11 cellular contexts compared by ENCODE assay signal in the genomic region with DNA sequence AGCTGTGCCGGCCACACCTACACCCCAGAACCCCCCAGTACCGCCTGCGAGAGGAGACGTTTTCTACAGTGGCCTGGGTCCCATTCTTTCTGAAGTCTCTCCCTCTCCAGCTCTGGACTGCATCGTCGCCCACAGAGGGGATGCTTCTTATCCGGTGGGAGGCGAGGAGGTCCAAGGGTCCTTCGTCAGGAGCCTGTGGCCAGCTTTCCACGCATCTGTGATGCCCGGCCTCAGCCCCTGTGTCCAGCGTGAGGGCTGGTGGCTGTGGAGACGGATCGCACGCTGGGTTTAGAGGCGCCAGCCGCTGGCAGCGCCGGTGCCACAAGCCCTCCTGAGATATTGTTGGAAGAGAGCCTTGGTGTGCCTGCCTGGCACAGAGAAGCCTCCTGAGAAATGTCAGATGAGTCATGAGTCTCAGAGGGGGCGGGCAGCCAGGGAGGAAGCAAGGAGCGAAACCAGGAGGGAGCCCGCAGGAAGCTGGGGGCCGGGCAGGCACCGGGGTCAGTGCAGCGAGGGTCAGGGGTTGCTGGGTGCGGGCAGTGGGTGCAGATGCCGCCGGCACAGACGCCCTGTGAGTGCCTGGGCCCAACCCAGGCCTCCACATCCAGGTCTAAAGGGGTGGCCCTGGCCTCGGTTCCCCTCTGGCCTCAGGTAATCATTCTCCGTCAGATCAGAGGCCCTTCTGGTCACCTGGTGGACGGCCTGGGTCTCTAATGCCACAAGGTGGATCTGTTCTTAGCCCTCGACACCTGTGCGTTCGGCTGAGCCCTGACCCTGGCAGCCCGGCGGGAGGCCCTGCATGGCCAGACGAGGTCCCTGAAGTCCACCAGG.
DNase-seq lines count a peak whose midpoint lies in the region; ATAC-seq, FAIRE-seq and TF ChIP-seq lines count a peak whose summit lies in the region.
"Had no signal": no experiment of that assay in that cellular context is flagged by ENCODE, and none has a peak within 500 bp of the region (broad histone marks: within the 10 kb centered on the region; RNA-seq: fewer than 3 reads in every experiment).

No MANE protein-coding gene starts in this region.

- H3K9me3 Mint-ChIP-seq in CD8-positive, alpha-beta T cell, result no peaks in the 10 kb centered on the region

- no peak overlapping the region for H3K4me3 ChIP-seq in stomach
- H3K4me3 ChIP-seq in CD8-positive, alpha-beta T cell (ENCODE audit: low read depth, low read length), result no peak overlapping the region
- H3K4me3 ChIP-seq: cardiac muscle cell, suprapubic skin had no signal

- WGBS in stomach, 5 donors, result 77 to 86% (median 83%) methylated on average over 35 to 38 of the region's 38 CpGs

- no peaks in the 10 kb centered on the region for H3K4me1 ChIP-seq in stomach
- no peaks in the 10 kb centered on the region for H3K4me1 ChIP-seq in CD8-positive, alpha-beta T cell (ENCODE audit: insufficient read depth, low read length)

- no peaks in the 10 kb centered on the region for H3K4me1 Mint-ChIP-seq in CD8-positive, alpha-beta T cell (ENCODE audit: low read depth)

- peak overlapping the region in 1 of 5 donors; percentile 29 for H3K27ac ChIP-seq in stomach
- H3K27ac ChIP-seq in CD8-positive, alpha-beta T cell (ENCODE audit: low read depth, low read length), result no peak overlapping the region
- H3K27ac ChIP-seq: 22Rv1, cardiac muscle cell, suprapubic skin had no signal

- H3K36me3 Mint-ChIP-seq in CD8-positive, alpha-beta T cell, result no peaks in the 10 kb centered on the region

- peaks cover 0 to 4% (median 0%) of the 10 kb centered on the region in 4 donors for H3K9me3 ChIP-seq in stomach
- H3K9me3 ChIP-seq in CD8-positive, alpha-beta T cell (ENCODE audit: low read length), result no peaks in the 10 kb centered on the region
- H3K9me3 ChIP-seq: suprapubic skin had no signal

- ATAC-seq in GM19328 (IDR thresholded peaks at IDR 0.05; ENCODE audit: unreplicated experiment), result no peak
- no peak for ATAC-seq in CD8-positive, alpha-beta T cell

- H3K27me3 ChIP-seq in stomach, result no peaks in the 10 kb centered on the region
- H3K27me3 ChIP-seq in CD8-positive, alpha-beta T cell (ENCODE audit: insufficient read depth, low read length), result no peaks in the 10 kb centered on the region
- H3K27me3 ChIP-seq: cardiac muscle cell had no signal

- intact Hi-C loops in stomach (cut with DNase I; ENCODE audit: low total_unique reads), result no loop called here
- intact Hi-C loops in CD8-positive, alpha-beta T cell (cut with DNase I, micrococcal nuclease), result no loop called here

- H3K36me3 ChIP-seq in stomach, result no peaks in the 10 kb centered on the region
- H3K36me3 ChIP-seq in CD8-positive, alpha-beta T cell (ENCODE audit: insufficient read depth, low read length), result no peaks in the 10 kb centered on the region
- H3K36me3 ChIP-seq: cardiac muscle cell, suprapubic skin had no signal

- no peak for TF ChIP-seq EP300 in stomach (IDR thresholded peaks at IDR 0.05)

- TF ChIP-seq POLR2A in stomach (IDR thresholded peaks at IDR 0.05), result no peak

- CTCF ChIA-PET in CD8-positive, alpha-beta T cell (lab: Charles Lee), result no interaction called here

- H3K4me3 Mint-ChIP-seq in CD8-positive, alpha-beta T cell, result no peak overlapping the region

- DNase-seq in DMS 273 (lab: John Stamatoyannopoulos, UW; ENCODE audit: unreplicated experiment), result peak; percentile 28
- no peak for DNase-seq in DMS 273 treated with DMSO at 0.1 percent for 48 hours (lab: John Stamatoyannopoulos, UW)
- DNase-seq in RCC 7860 (ENCODE audit: low spot score), result peak; percentile 66
- peak; percentile 24 to 47 for DNase-seq in frontal cortex (ENCODE audit: low spot score in 2 of 2)
- peak; percentile 23 for DNase-seq in stomach
- no peak for DNase-seq in retina
- no peak for DNase-seq in CD8-positive, alpha-beta T cell

- no peaks in the 10 kb centered on the region for H3K27me3 Mint-ChIP-seq in CD8-positive, alpha-beta T cell (ENCODE audit: low read depth)

- FAIRE-seq in RCC 7860 (lab: Jason Lieb, UNC), result no peak
- FAIRE-seq in frontal cortex (lab: Jason Lieb, UNC), result no peak

- no peak for TF ChIP-seq CTCF in stomach (IDR thresholded peaks at IDR 0.05)
- no peak for TF ChIP-seq CTCF in CD8-positive, alpha-beta T cell (IDR thresholded peaks at IDR 0.05)

- no peak overlapping the region for H3K27ac Mint-ChIP-seq in CD8-positive, alpha-beta T cell

- POLR2A ChIA-PET in CD8-positive, alpha-beta T cell (lab: Charles Lee), result no interaction called here

Comparison
In these comparisons a context has a peak if more than half of its experiments do, and no peak if none do; other contexts are left out.
1. DNase-seq: peak in DMS 273 (single experiment), RCC 7860 (single experiment), frontal cortex (2 of 2) and stomach (single experiment); none in DMS 273 treated with DMSO at 0.1 percent for 48 hours (single experiment), retina (single experiment) and CD8-positive, alpha-beta T cell (0 of 7).